Comparison of ENCODE assay signal across 8 cellular contexts in the genomic region with DNA sequence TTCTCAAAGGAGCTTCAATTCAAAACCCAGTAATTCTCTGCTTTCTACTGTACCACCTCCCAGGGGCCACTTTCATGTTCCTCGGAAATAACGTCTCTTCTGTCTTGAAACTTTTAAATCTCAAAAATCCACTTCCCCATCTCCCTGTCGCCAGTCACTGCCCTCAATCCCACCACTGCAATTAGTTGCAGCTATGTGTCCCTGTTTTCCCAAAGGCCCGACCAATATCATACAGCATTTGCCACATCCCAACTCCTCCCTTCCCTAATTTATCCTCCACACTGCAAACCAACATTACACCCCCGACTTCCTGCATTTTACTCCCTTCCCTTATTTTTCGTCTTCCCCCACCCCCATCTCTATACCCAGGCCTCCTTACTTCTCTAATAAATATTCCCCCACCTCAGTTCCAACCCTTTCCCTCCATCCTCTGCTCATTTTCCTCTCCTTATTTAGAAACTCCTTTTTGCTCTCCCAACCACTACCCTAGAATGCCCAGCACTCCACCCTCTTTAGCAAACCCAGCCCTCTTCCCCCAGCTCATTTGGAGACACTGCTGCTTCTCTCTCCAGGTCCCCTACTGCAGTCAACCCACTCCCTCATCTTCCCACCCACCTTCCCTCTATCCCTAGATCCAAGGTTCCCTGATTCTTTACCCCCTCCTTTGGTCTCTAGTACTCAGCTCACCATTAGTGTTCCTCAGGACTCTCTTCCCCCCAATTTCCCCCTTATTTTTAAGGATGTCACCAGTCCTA. TPM values are rescaled to one million over a fixed set of nuclear protein-coding genes. Genes with fewer than 3 reads are reported as not detected.
DNase-seq lines count a peak whose midpoint lies in the region; ATAC-seq and TF ChIP-seq lines count a peak whose summit lies in the region.

No MANE protein-coding gene starts in this region.

- peak overlapping the region; percentile 89 to 91 for H3K27ac ChIP-seq in thoracic aorta

- H3K36me3 ChIP-seq in GM06990 (ENCODE audit: control insufficient read depth, insufficient read depth, low read length) (no peaks in the 10 kb centered on the region), thoracic aorta (no peaks in the 10 kb centered on the region)

- ATAC-seq in thoracic aorta (ENCODE audit: insufficient number of reproducible peaks, low FRiP score, low read depth) (no peak), GM18907 (IDR thresholded peaks at IDR 0.05; ENCODE audit: unreplicated experiment) (no peak), GM21423 (IDR thresholded peaks at IDR 0.05; ENCODE audit: unreplicated experiment) (no peak)

- peaks cover 28 to 46% of the 10 kb centered on the region in 2 donors for H3K4me1 ChIP-seq in thoracic aorta (ENCODE audit: control insufficient read depth in 1 of 2, low read depth in 2 of 2)

- intact Hi-C loops in lower leg skin (cut with DNase I; ENCODE audit: low total_unique reads) = loop anchor here (2.0 to 10.0 kb wide), 2 partner anchors 53 to 69 kb away; a partner anchor contains a TSS

- TF ChIP-seq CTCF in GM06990 (IDR thresholded peaks at IDR 0.05; ENCODE audit: insufficient read depth, low read length, poor library complexity, severe bottlenecking) (no peak), lower leg skin (IDR thresholded peaks at IDR 0.05) (no peak), thoracic aorta (IDR thresholded peaks at IDR 0.05) (no peak)

- H3K27me3 ChIP-seq in GM06990 (replicated peaks; ENCODE audit: control insufficient read depth, insufficient read depth, low read length) = no peaks in the 10 kb centered on the region
- no peaks in the 10 kb centered on the region for H3K27me3 ChIP-seq in thoracic aorta (replicated peaks; ENCODE audit: insufficient read depth)

- H3K4me3 ChIP-seq in GM06990 (replicated peaks; ENCODE audit: low read depth, low read length) = peak overlapping the region; percentile 97
- H3K4me3 ChIP-seq in lower leg skin (ENCODE audit: low read depth, poor library complexity, severe bottlenecking) = peak overlapping the region; percentile 94
- H3K4me3 ChIP-seq in thoracic aorta = peak overlapping the region; percentile 87

- H3K9me3 ChIP-seq in thoracic aorta = no peaks in the 10 kb centered on the region

- TF ChIP-seq POLR2A in lower leg skin (IDR thresholded peaks at IDR 0.05) = no peak

- WGBS in lower leg skin, 2 donors = 1 to 3% methylated on average over 6 of the region's 6 CpGs

- peak; percentile 31 for DNase-seq in A172 (ENCODE audit: low spot score)
- DNase-seq in GM06990 (ENCODE audit: extremely low read depth, insufficient read length) = no peak
- DNase-seq in RPMI8226 = peak; percentile 31
- DNase-seq in dermis blood vessel endothelial cell = peak; percentile 32
- DNase-seq in lower leg skin (ENCODE audit: low spot score in 2 of 2) = peak; percentile 62 to 88
- DNase-seq in thoracic aorta (ENCODE audit: low spot score) = no peak

RNA-seq across cellular contexts. Expression of a gene that starts 1.1 kb away (rescaled TPM):
- total RNA-seq in A172 (2014; rRNA removed; shearing (Covaris generic)) = 77.2 and 99.0 TPM in 2 replicates
- 102 and 136 TPM in 2 replicates for total RNA-seq in dermis blood vessel endothelial cell
- total RNA-seq in lower leg skin = 100 to 1,000 TPM; 124 to 181 (median 150) TPM
- total RNA-seq in thoracic aorta = 100 to 1,000 TPM; 247 to 250 TPM

RNA-seq across cellular contexts. Expression of a gene that starts 52.1 kb away (rescaled TPM):
- 121 and 158 TPM in 2 replicates for total RNA-seq in A172 (2014; rRNA removed; shearing (Covaris generic))
- total RNA-seq in dermis blood vessel endothelial cell (43.6 and 106 TPM in 2 replicates), lower leg skin (10 to 100 TPM; 33.4 to 49.9 (median 45.4) TPM), thoracic aorta (10 to 100 TPM; 47.4 to 67.6 TPM)

Comparison
In these comparisons a context has a peak if more than half of its experiments do, and no peak if none do; other contexts are left out.
1. DNase-seq: peak in A172 (single experiment), RPMI8226 (single experiment), dermis blood vessel endothelial cell (single experiment) and lower leg skin (2 of 2); none in GM06990 (single experiment) and thoracic aorta (single experiment).
2. Peak in every context shown above with its lines, with median percentiles within 50 percentile points of each other: H3K4me3 ChIP-seq.